In genomic region chr5:94778299-94778698, GRCh38 we compare ENCODE assay signal across 26 cellular contexts.
A peak's percentile ranks its signal among the peaks of the same experiment; 100 is the strongest.
DNase-seq lines count a peak whose midpoint lies in the region; TF ChIP-seq lines count a peak whose summit lies in the region.
"Had no signal": no experiment of that assay in that cellular context is flagged by ENCODE, and none has a peak within 500 bp of the region (broad histone marks: within the 10 kb centered on the region; RNA-seq: fewer than 3 reads in every experiment).

No MANE protein-coding gene starts in this region.

- no peaks in the 10 kb centered on the region for H3K9me2 ChIP-seq in OCI-LY1 (ENCODE audit: low read depth, low read length)

- peak overlapping the region; percentile 40 for H3K4me2 ChIP-seq in OCI-LY1 (ENCODE audit: low read length)
- H3K4me2 ChIP-seq: hepatocyte had no signal

- DNase-seq in H7 (peak; percentile 34), NCI-H146 treated with DMSO at 0.1 percent for 48 hours (lab: John Stamatoyannopoulos, UW; ENCODE audit: unreplicated experiment) (peak; percentile 72), nephron progenitor cell (no peak), GDM1 (lab: John Stamatoyannopoulos, UW) (no peak), suprapubic skin (ENCODE audit: low spot score in 2 of 2) (no peak)
- no peak for DNase-seq in activated T-helper 2 cell treated with anti-CD3 and anti-CD28 coated beads, Interferon-gamma antibody, Interleukin-2, Interleukin-4, amounts not matched to agents 10 μg/mL and 5 μg/mL and 100 μg/mL, durations not matched to agents 14 hours and 24 hours and 36 hours (ENCODE audit: low spot score)
- DNase-seq: activated CD4-positive, alpha-beta T cell treated with anti-CD3 and anti-CD28 coated beads, Interleukin-2, amount 50 U/mL, for 4 hours; activated CD8-positive, alpha-beta memory T cell treated with anti-CD3 and anti-CD28 coated beads, Interleukin-2, amount 10 ng/mL, durations not matched to agents 7 days and 5 days; activated naive CD8-positive, alpha-beta T cell treated with anti-CD3 and anti-CD28 coated beads, Interleukin-2, amount 50 U/mL, for 24 hours; activated T-cell treated with anti-CD3 and anti-CD28 coated beads, Interleukin-2, amount 50 U/mL, for 4 hours; C1 segment of cervical spinal cord; Caco-2; DMS79; HFFc6; mucosa of descending colon; natural killer cell; NCI-H1048; NCI-H2171 treated with DMSO at 0.1 percent for 48 hours; stimulated activated CD4-positive, alpha-beta T cell treated with anti-CD3 and anti-CD28 coated beads, Interleukin-15, amount 100 ng/mL, for 24 hours; stimulated activated CD4-positive, alpha-beta T cell treated with anti-CD3 and anti-CD28 coated beads, Interleukin-4, amount 100 ng/mL, for 4 hours; trophoblast cell had no signal

- TF ChIP-seq EP300 in suprapubic skin (IDR thresholded peaks at IDR 0.05), result no peak

- H3K9me3 Mint-ChIP-seq in nephron progenitor cell, result peaks cover 4% of the 10 kb centered on the region
- no peaks in the 10 kb centered on the region for H3K9me3 Mint-ChIP-seq in activated T-helper 2 cell treated with anti-CD3 and anti-CD28 coated beads, Interferon-gamma antibody, Interleukin-2, Interleukin-4, amounts not matched to agents 10 μg/mL and 5 μg/mL and 100 μg/mL, durations not matched to agents 14 hours and 24 hours and 36 hours
- H3K9me3 Mint-ChIP-seq: activated T-cell treated with anti-CD3 and anti-CD28 coated beads, Interleukin-2, amount 50 U/mL, for 4 hours; HFFc6 had no signal

- H3K4me1 ChIP-seq in OCI-LY1 (ENCODE audit: insufficient read depth, low read length, severe bottlenecking) (peaks cover 56% of the 10 kb centered on the region), suprapubic skin (no peaks in the 10 kb centered on the region)
- H3K4me1 ChIP-seq: Caco-2, gastroesophageal sphincter had no signal

- WGBS in suprapubic skin, result 75% methylated on average over 5 of the region's 5 CpGs

- H3K4me3 ChIP-seq in H7 (ENCODE audit: insufficient read depth, low read depth, low read length), result no peak overlapping the region
- H3K4me3 ChIP-seq in OCI-LY1 (ENCODE audit: low read depth, low read length, poor library complexity, severe bottlenecking), result peak overlapping the region; percentile 27
- H3K4me3 ChIP-seq in suprapubic skin, result no peak overlapping the region
- H3K4me3 ChIP-seq: cardiac muscle cell, gastroesophageal sphincter, hepatocyte, mucosa of descending colon had no signal

- H3K79me2 ChIP-seq in OCI-LY1 (ENCODE audit: insufficient read depth, low read length), result no peaks in the 10 kb centered on the region
- H3K79me2 ChIP-seq: hepatocyte had no signal

- H3K9me3 ChIP-seq in OCI-LY1 (ENCODE audit: low read length) (no peaks in the 10 kb centered on the region), suprapubic skin (no peaks in the 10 kb centered on the region)
- H3K9me3 ChIP-seq: Caco-2, gastroesophageal sphincter, mucosa of descending colon had no signal

- H3K36me3 Mint-ChIP-seq in nephron progenitor cell (ENCODE audit: low read depth), result peaks cover 9% of the 10 kb centered on the region
- H3K36me3 Mint-ChIP-seq in activated T-helper 2 cell treated with anti-CD3 and anti-CD28 coated beads, Interferon-gamma antibody, Interleukin-2, Interleukin-4, amounts not matched to agents 10 μg/mL and 5 μg/mL and 100 μg/mL, durations not matched to agents 14 hours and 24 hours and 36 hours (ENCODE audit: low read depth), result no peaks in the 10 kb centered on the region
- H3K36me3 Mint-ChIP-seq: activated CD8-positive, alpha-beta memory T cell treated with anti-CD3 and anti-CD28 coated beads, Interleukin-2, amount 10 ng/mL, durations not matched to agents 7 days and 5 days; natural killer cell had no signal

- H3K27ac ChIP-seq in OCI-LY1 (ENCODE audit: low read depth, low read length, poor library complexity, severe bottlenecking) (peak overlapping the region; percentile 29), suprapubic skin (no peak overlapping the region)
- H3K27ac ChIP-seq: cardiac muscle cell, gastroesophageal sphincter, hepatocyte had no signal

- TF ChIP-seq CTCF in OCI-LY1 (IDR thresholded peaks at IDR 0.05; ENCODE audit: low read length) (no peak), nephron progenitor cell (IDR thresholded peaks at IDR 0.05) (no peak), suprapubic skin (IDR thresholded peaks at IDR 0.05) (no peak)

- H3K4me3 Mint-ChIP-seq in nephron progenitor cell, result no peak overlapping the region
- no peak overlapping the region for H3K4me3 Mint-ChIP-seq in activated T-helper 2 cell treated with anti-CD3 and anti-CD28 coated beads, Interferon-gamma antibody, Interleukin-2, Interleukin-4, amounts not matched to agents 10 μg/mL and 5 μg/mL and 100 μg/mL, durations not matched to agents 14 hours and 24 hours and 36 hours (ENCODE audit: low read depth)
- H3K4me3 Mint-ChIP-seq: activated CD8-positive, alpha-beta memory T cell treated with anti-CD3 and anti-CD28 coated beads, Interleukin-2, amount 10 ng/mL, durations not matched to agents 7 days and 5 days; activated naive CD8-positive, alpha-beta T cell treated with anti-CD3 and anti-CD28 coated beads, Interleukin-2, amount 50 U/mL, for 24 hours; activated T-cell treated with anti-CD3 and anti-CD28 coated beads, Interleukin-2, amount 50 U/mL, for 4 hours; HFFc6; natural killer cell; T-helper 1 cell treated with Interleukin-12 subunit alpha and Interleukin-12 subunit beta and Interleukin-4 antibody, amounts not matched to agents 30 μg/mL and 1 μg/mL, for 36 hours had no signal

- no peaks in the 10 kb centered on the region for H3K27me3 ChIP-seq in H7 (ENCODE audit: control insufficient read depth, insufficient read depth, low read length)
- no peaks in the 10 kb centered on the region for H3K27me3 ChIP-seq in OCI-LY1 (ENCODE audit: insufficient read depth, low read length)
- H3K27me3 ChIP-seq in suprapubic skin, result no peaks in the 10 kb centered on the region
- H3K27me3 ChIP-seq: cardiac muscle cell, gastroesophageal sphincter, hepatocyte had no signal

- H3K36me3 ChIP-seq in H7 (replicated peaks; ENCODE audit: control insufficient read depth, insufficient read depth, low read length), result no peaks in the 10 kb centered on the region
- H3K36me3 ChIP-seq in OCI-LY1 (ENCODE audit: insufficient read depth, low read length), result no peaks in the 10 kb centered on the region
- no peaks in the 10 kb centered on the region for H3K36me3 ChIP-seq in suprapubic skin
- H3K36me3 ChIP-seq: cardiac muscle cell, gastroesophageal sphincter had no signal

- intact Hi-C loops in activated T-helper 2 cell treated with anti-CD3 and anti-CD28 coated beads, Interferon-gamma antibody, Interleukin-2, Interleukin-4, amounts not matched to agents 10 μg/mL and 5 μg/mL and 100 μg/mL, durations not matched to agents 14 hours and 24 hours and 36 hours (cut with micrococcal nuclease), result no loop called here

- H3K27ac Mint-ChIP-seq in nephron progenitor cell, result peak overlapping the region; percentile 43
- H3K27ac Mint-ChIP-seq in activated T-helper 2 cell treated with anti-CD3 and anti-CD28 coated beads, Interferon-gamma antibody, Interleukin-2, Interleukin-4, amounts not matched to agents 10 μg/mL and 5 μg/mL and 100 μg/mL, durations not matched to agents 14 hours and 24 hours and 36 hours, result no peak overlapping the region
- H3K27ac Mint-ChIP-seq: activated CD8-positive, alpha-beta memory T cell treated with anti-CD3 and anti-CD28 coated beads, Interleukin-2, amount 10 ng/mL, durations not matched to agents 7 days and 5 days; activated naive CD8-positive, alpha-beta T cell treated with anti-CD3 and anti-CD28 coated beads, Interleukin-2, amount 50 U/mL, for 24 hours; HFFc6; natural killer cell; T-helper 1 cell treated with Interleukin-12 subunit alpha and Interleukin-12 subunit beta and Interleukin-4 antibody, amounts not matched to agents 30 μg/mL and 1 μg/mL, for 36 hours had no signal

- no peaks in the 10 kb centered on the region for H4K20me1 ChIP-seq in OCI-LY1 (ENCODE audit: insufficient read depth, low read length)

- peak overlapping the region; percentile 25; the same call in 1 of the 2 replicates for H3K9ac ChIP-seq in OCI-LY1 (ENCODE audit: low read length)

- peak overlapping the region; percentile 57; the same call in 1 of the 2 replicates for H2AFZ ChIP-seq in OCI-LY1 (ENCODE audit: low read length)
- H2AFZ ChIP-seq: hepatocyte had no signal

- no peak for TF ChIP-seq POLR2A in suprapubic skin (IDR thresholded peaks at IDR 0.05)

- H3K4me1 Mint-ChIP-seq in nephron progenitor cell, result peaks cover 51% of the 10 kb centered on the region
- no peaks in the 10 kb centered on the region for H3K4me1 Mint-ChIP-seq in activated T-helper 2 cell treated with anti-CD3 and anti-CD28 coated beads, Interferon-gamma antibody, Interleukin-2, Interleukin-4, amounts not matched to agents 10 μg/mL and 5 μg/mL and 100 μg/mL, durations not matched to agents 14 hours and 24 hours and 36 hours (ENCODE audit: low read depth)
- H3K4me1 Mint-ChIP-seq: activated CD8-positive, alpha-beta memory T cell treated with anti-CD3 and anti-CD28 coated beads, Interleukin-2, amount 10 ng/mL, durations not matched to agents 7 days and 5 days; activated naive CD8-positive, alpha-beta T cell treated with anti-CD3 and anti-CD28 coated beads, Interleukin-2, amount 50 U/mL, for 24 hours had no signal

- no peaks in the 10 kb centered on the region for H3F3A ChIP-seq in OCI-LY1 (ENCODE audit: insufficient read depth, low read length)

- peaks cover 3% of the 10 kb centered on the region for H3K27me3 Mint-ChIP-seq in nephron progenitor cell (ENCODE audit: low read depth, poor library complexity)
- H3K27me3 Mint-ChIP-seq in activated T-helper 2 cell treated with anti-CD3 and anti-CD28 coated beads, Interferon-gamma antibody, Interleukin-2, Interleukin-4, amounts not matched to agents 10 μg/mL and 5 μg/mL and 100 μg/mL, durations not matched to agents 14 hours and 24 hours and 36 hours (ENCODE audit: low read depth), result peaks cover 41% of the 10 kb centered on the region

Comparison
In these comparisons a context has a peak if more than half of its experiments do, and no peak if none do; other contexts are left out.
1. DNase-seq: peak in H7 (single experiment) and NCI-H146 treated with DMSO at 0.1 percent for 48 hours (single experiment); none in nephron progenitor cell (single experiment), GDM1 (single experiment), activated T-helper 2 cell treated with anti-CD3 and anti-CD28 coated beads, Interferon-gamma antibody, Interleukin-2, Interleukin-4, amounts not matched to agents 10 μg/mL and 5 μg/mL and 100 μg/mL, durations not matched to agents 14 hours and 24 hours and 36 hours (single experiment) and suprapubic skin (0 of 2).